ENCODE assay signal across 8 cellular contexts in genomic region chr2:178914259-178914849, GRCh38.
DNase-seq lines count a peak whose midpoint lies in the region; ATAC-seq and TF ChIP-seq lines count a peak whose summit lies in the region.

No MANE protein-coding gene starts in this region.

- no peaks in the 10 kb centered on the region for H3K27me3 Mint-ChIP-seq in activated T-cell treated with anti-CD3 and anti-CD28 coated beads, Interleukin-2, amount 50 U/mL, for 24 hours
- peaks cover 8% of the 10 kb centered on the region for H3K27me3 Mint-ChIP-seq in neural crest cell (ENCODE audit: low read depth)

- H3K9me3 ChIP-seq in PC-9 (ENCODE audit: insufficient read depth, low read depth) = peaks cover 17% of the 10 kb centered on the region; the same call in 1 of the 2 replicates
- H3K9me3 ChIP-seq in stomach = no peaks in the 10 kb centered on the region

- H3F3A ChIP-seq in PC-9 (ENCODE audit: insufficient read depth, low read depth) = peaks cover 13% of the 10 kb centered on the region

- intact Hi-C loops in PC-9 (cut with micrococcal nuclease; ENCODE audit: unreplicated experiment) (loop anchor here (1.0 to 10.0 kb wide), 8 partner anchors 23 to 838 kb away; partner anchors contain the start of genes FKBP7 and RBM45), stomach (cut with DNase I; ENCODE audit: low total_unique reads) (loop anchor here (10.0 kb wide), 1 partner anchor 120 kb away; no protein-coding TSS in a partner anchor)

- H3K4me2 ChIP-seq in PC-9 = no peak overlapping the region

- 29 to 38% (median 33%) methylated on average over 4 of the region's 4 CpGs for WGBS in stomach, 5 donors

- no peak for TF ChIP-seq POLR2A in stomach (IDR thresholded peaks at IDR 0.05)

- TF ChIP-seq CTCF in PC-9 (conservative IDR thresholded peaks at IDR 0.05) (peak; percentile 99), fibroblast of mammary gland (conservative IDR thresholded peaks at IDR 0.05; ENCODE audit: control insufficient read depth, insufficient read depth, low read depth, low read length) (peak; percentile 96), neural crest cell (conservative IDR thresholded peaks at IDR 0.05) (peak; percentile 86), stomach (IDR thresholded peaks at IDR 0.05) (peak in 5 of 7 experiments; percentile 66 to 81 (median 70))

- no peaks in the 10 kb centered on the region for H3K9me2 ChIP-seq in PC-9 (ENCODE audit: insufficient read depth)

- POLR2A ChIA-PET in PC-9 (lab: Charles Lee; ENCODE audit: unreplicated experiment) = no interaction called here

- H3K4me3 ChIP-seq in PC-9 (no peak overlapping the region), fibroblast of mammary gland (ENCODE audit: control insufficient read depth, low read depth, low read length) (no peak overlapping the region), stomach (no peak overlapping the region)

- H3K4me1 ChIP-seq in PC-9 (replicated peaks; ENCODE audit: insufficient read depth) = peaks cover 30% of the 10 kb centered on the region
- peaks cover 0 to 8% (median 3%) of the 10 kb centered on the region in 4 donors for H3K4me1 ChIP-seq in stomach

- peak; percentile 88 for ATAC-seq in GM21526 (IDR thresholded peaks at IDR 0.05; ENCODE audit: low FRiP score, unreplicated experiment)

- CTCF ChIA-PET in PC-9 (lab: Charles Lee) = interaction anchor here (0.6 to 0.9 kb wide), 2 partner anchors 214 to 224 kb away, joined by 3 read pairs; no protein-coding TSS in a partner anchor

- BruUV-seq in PC-9 (replicated peaks; lab: Mats Ljungman, UMichigan) = no TSS peak

- DNase-seq in DMS153 (lab: John Stamatoyannopoulos, UW) (peak; percentile 51), HuH-7 (ENCODE audit: low spot score) (peak; percentile 56), PC-9 (peak; percentile 83 to 84), fibroblast of mammary gland (ENCODE audit: low read depth) (peak; percentile 86), neural crest cell (ENCODE audit: low read depth, low spot score) (peak; percentile 76), stomach (peak; percentile 84)
- peak; percentile 76 for DNase-seq in activated T-cell treated with anti-CD3 and anti-CD28 coated beads, Interleukin-2, amount 50 U/mL, for 24 hours

- H3K9me3 Mint-ChIP-seq in activated T-cell treated with anti-CD3 and anti-CD28 coated beads, Interleukin-2, amount 50 U/mL, for 24 hours = no peaks in the 10 kb centered on the region
- H3K9me3 Mint-ChIP-seq in neural crest cell = no peaks in the 10 kb centered on the region

- no peak overlapping the region for H3K27ac Mint-ChIP-seq in activated T-cell treated with anti-CD3 and anti-CD28 coated beads, Interleukin-2, amount 50 U/mL, for 24 hours
- H3K27ac Mint-ChIP-seq in neural crest cell (ENCODE audit: unreplicated experiment) = no peak overlapping the region

- H3K27ac ChIP-seq in PC-9 = no peak overlapping the region
- H3K27ac ChIP-seq in stomach = no peak overlapping the region

- H3K4me3 Mint-ChIP-seq in activated T-cell treated with anti-CD3 and anti-CD28 coated beads, Interleukin-2, amount 50 U/mL, for 24 hours = no peak overlapping the region
- no peak overlapping the region for H3K4me3 Mint-ChIP-seq in neural crest cell

- H4K20me1 ChIP-seq in PC-9 (ENCODE audit: insufficient read depth) = no peaks in the 10 kb centered on the region

- TF ChIP-seq EP300 in stomach (IDR thresholded peaks at IDR 0.05) = no peak

- no peaks in the 10 kb centered on the region for H3K27me3 ChIP-seq in PC-9 (ENCODE audit: insufficient read depth, low read depth)
- no peaks in the 10 kb centered on the region for H3K27me3 ChIP-seq in stomach

- peaks cover 12% of the 10 kb centered on the region for H3K4me1 Mint-ChIP-seq in activated T-cell treated with anti-CD3 and anti-CD28 coated beads, Interleukin-2, amount 50 U/mL, for 24 hours (ENCODE audit: low read depth)
- no peaks in the 10 kb centered on the region for H3K4me1 Mint-ChIP-seq in neural crest cell

- H2AFZ ChIP-seq in PC-9 = no peak overlapping the region

- H3K36me3 Mint-ChIP-seq in activated T-cell treated with anti-CD3 and anti-CD28 coated beads, Interleukin-2, amount 50 U/mL, for 24 hours (ENCODE audit: low read depth) = peaks cover 3% of the 10 kb centered on the region
- H3K36me3 Mint-ChIP-seq in neural crest cell (ENCODE audit: low read depth) = no peaks in the 10 kb centered on the region

- H3K36me3 ChIP-seq in PC-9 (ENCODE audit: low read depth) = no peaks in the 10 kb centered on the region
- H3K36me3 ChIP-seq in stomach = no peaks in the 10 kb centered on the region

- no peaks in the 10 kb centered on the region for H3K79me2 ChIP-seq in PC-9 (ENCODE audit: low read depth)
